Comparison of ENCODE assay signal across 9 cellular contexts in the genomic region with DNA sequence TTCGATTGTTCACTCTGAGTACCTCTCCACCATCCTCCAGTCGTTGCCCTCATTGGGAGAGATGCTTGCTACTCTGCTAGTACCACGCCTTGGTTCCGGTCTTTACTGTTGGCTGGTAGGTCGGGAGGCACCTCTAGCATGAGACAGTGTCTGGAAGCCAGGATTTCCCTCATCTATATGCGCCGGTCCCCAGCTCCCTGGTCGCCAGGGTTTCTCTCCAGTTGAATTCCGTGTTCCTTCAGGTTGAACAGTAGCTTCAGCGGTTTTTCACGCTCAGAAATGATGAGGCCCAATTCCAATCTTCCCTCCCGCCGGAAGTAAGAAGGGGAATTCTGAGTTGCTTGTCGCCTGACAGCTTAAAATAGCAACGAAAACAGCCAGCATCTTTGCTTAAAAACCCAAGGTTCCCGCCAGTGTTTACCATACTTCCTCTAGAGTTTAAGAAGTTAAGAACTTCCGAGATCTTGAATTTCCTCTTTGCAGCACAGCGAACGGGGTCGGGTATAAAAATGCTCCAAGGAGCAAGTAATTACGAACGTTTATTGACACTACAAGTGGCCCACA. TPM values are rescaled to one million over a fixed set of nuclear protein-coding genes. Genes with fewer than 3 reads are reported as not detected.
DNase-seq lines count a peak whose midpoint lies in the region; ATAC-seq, FAIRE-seq and TF ChIP-seq lines count a peak whose summit lies in the region.
"Had no signal": no experiment of that assay in that cellular context is flagged by ENCODE, and none has a peak within 500 bp of the region (broad histone marks: within the 10 kb centered on the region; RNA-seq: fewer than 3 reads in every experiment).

No MANE protein-coding gene starts in this region.

- H3K9me3 ChIP-seq in GM12878 (replicated peaks; ENCODE audit: control insufficient read depth, insufficient read depth, low read length) (no peaks in the 10 kb centered on the region), mucosa of rectum (ENCODE audit: control insufficient read depth in 2 of 2, low read length in 2 of 2) (no peaks in the 10 kb centered on the region)

- CTCF ChIA-PET in GM12878 (lab: Yijun Ruan, JAX): interaction anchor here (1.3 to 13.2 kb wide), 7 partner anchors 10 to 128 kb away, joined by 3 to 232 read pairs (median 18); no protein-coding TSS in a partner anchor

- SMC1A ChIA-PET in GM12878 (lab: Charles Lee; ENCODE audit: uncharacterized antibody, unreplicated experiment): interaction anchor here (0.7 to 17.5 kb wide), 14 partner anchors 12 to 230 kb away, joined by 3 to 389 read pairs (median 16); no protein-coding TSS in a partner anchor

- POLR2A ChIA-PET in GM12878 (lab: Charles Lee): interaction anchor here (0.7 to 6.1 kb wide), 11 partner anchors 10 to 124 kb away, joined by 3 to 96 read pairs (median 24); no protein-coding TSS in a partner anchor

- H3K27me3 ChIP-seq in GM12878 (replicated peaks in 1 of 2; ENCODE audit: control insufficient read depth in 2 of 2, insufficient read depth in 2 of 2, low read length in 1 of 2) (no peaks in the 10 kb centered on the region), mucosa of rectum (ENCODE audit: control insufficient read depth in 2 of 2, insufficient read depth in 2 of 2, low read length in 2 of 2) (peaks cover 7 to 10% of the 10 kb centered on the region in 2 donors)

- FAIRE-seq in GM12878 (lab: Jason Lieb, UNC): no peak

- H3K27ac ChIP-seq in GM12878 (ENCODE audit: control insufficient read depth, insufficient read depth) (peak overlapping the region; percentile 98), mucosa of rectum (ENCODE audit: low read depth in 2 of 2, low read length in 2 of 2) (peak overlapping the region; percentile 34 to 86), urinary bladder (ENCODE audit: low read depth) (no peak overlapping the region)
- H3K27ac ChIP-seq: SK-N-MC had no signal

- ATAC-seq in GM18867 (IDR thresholded peaks at IDR 0.05; ENCODE audit: unreplicated experiment) (peak; percentile 31), HG02938 (IDR thresholded peaks at IDR 0.05; ENCODE audit: unreplicated experiment) (peak; percentile 20), GM12878 (peak; percentile 45)

- H4K20me1 ChIP-seq in GM12878 (ENCODE audit: control insufficient read depth, insufficient read depth): no peaks in the 10 kb centered on the region

- H3K9ac ChIP-seq in GM12878 (ENCODE audit: control insufficient read depth, insufficient read depth, low read length) (peak overlapping the region; percentile 84), mucosa of rectum (ENCODE audit: low read depth in 1 of 2, low read length in 2 of 2) (peak overlapping the region; percentile 5 to 33)

- TF ChIP-seq RAD21 in GM12878 (IDR thresholded peaks at IDR 0.05; ENCODE audit: insufficient read depth, low read depth, low read length): no peak

- no peaks in the 10 kb centered on the region for H3K4me1 ChIP-seq in GM12878 (ENCODE audit: control insufficient read depth, insufficient read depth, low read length)
- peaks cover 0 to 3% of the 10 kb centered on the region in 2 donors for H3K4me1 ChIP-seq in mucosa of rectum (ENCODE audit: control insufficient read depth in 2 of 2, insufficient read depth in 2 of 2, low read length in 2 of 2)
- no peaks in the 10 kb centered on the region for H3K4me1 ChIP-seq in urinary bladder (ENCODE audit: insufficient read depth)

- RAD21 ChIA-PET in GM12878 (lab: Charles Lee; ENCODE audit: unreplicated experiment): interaction anchor here (0.8 to 14.2 kb wide), 7 partner anchors 13 to 129 kb away, joined by 3 to 345 read pairs (median 104); no protein-coding TSS in a partner anchor

- H3K4me3 ChIP-seq in GM12878: peak overlapping the region; percentile 98
- peak overlapping the region; percentile 59 to 90 for H3K4me3 ChIP-seq in mucosa of rectum (ENCODE audit: low read length in 2 of 2)
- H3K4me3 ChIP-seq in urinary bladder (ENCODE audit: low read depth, low read length): peak overlapping the region; percentile 52

- peak overlapping the region; percentile 73 for H2AFZ ChIP-seq in GM12878 (ENCODE audit: control insufficient read depth, low read depth, low read length)

- peak overlapping the region; percentile 67 for H3K4me2 ChIP-seq in GM12878 (ENCODE audit: control insufficient read depth, insufficient read depth)

- no TSS peak for BruUV-seq in GM12878 (replicated peaks; lab: Mats Ljungman, UMichigan)

- no peak for TF ChIP-seq CTCF in GM12878 (IDR thresholded peaks at IDR 0.05 in 2 of 3, conservative IDR thresholded peaks at IDR 0.05 in 1 of 3; ENCODE audit: control insufficient read depth in 2 of 3, extremely low read depth in 1 of 3, insufficient read depth in 1 of 3, low read depth in 3 of 3, low read length in 3 of 3)

- peaks cover 82% of the 10 kb centered on the region for H3K79me2 ChIP-seq in GM12878 (ENCODE audit: control insufficient read depth, insufficient read depth, low read length)

- no peak for TF ChIP-seq EP300 in GM12878 (IDR thresholded peaks at IDR 0.05; ENCODE audit: borderline replicate concordance in 1 of 2, control insufficient read depth in 1 of 2, low read depth in 2 of 2, low read length in 2 of 2)

- intact Hi-C loops in GM12878 (cut with micrococcal nuclease; ENCODE audit: unreplicated experiment): loop anchor here (5.0 kb wide), 4 partner anchors 172 to 1977 kb away; a partner anchor contains a TSS

- DNase-seq in SIG-M5 treated with dmso at 0.1 percent for 504 hours (lab: John Stamatoyannopoulos, UW; ENCODE audit: unreplicated experiment) (peak; percentile 83), GM12878 (ENCODE audit: low read depth, low spot score) (no peak), NCI-H1105 treated with DMSO at 0.1 percent for 48 hours (lab: John Stamatoyannopoulos, UW) (no peak), glomerular visceral epithelial cell (ENCODE audit: extremely low spot score) (no peak)

- in situ Hi-C loops in GM12878 (cut with MboI): loop anchor here (5.0 kb wide), 1 partner anchor 122 kb away; no protein-coding TSS in a partner anchor

- peak; percentile 70 for TF ChIP-seq POLR2A in GM12878 (IDR thresholded peaks at IDR 0.05; ENCODE audit: low read depth, low read length)

- H3K36me3 ChIP-seq in GM12878 (ENCODE audit: control insufficient read depth in 2 of 2, insufficient read depth in 2 of 2, low read length in 1 of 2) (peaks cover 0 to 4% of the 10 kb centered on the region in 2 experiments; a peak in 1 of 4 replicates), mucosa of rectum (ENCODE audit: control insufficient read depth in 2 of 2, insufficient read depth in 2 of 2, low read length in 2 of 2) (no peaks in the 10 kb centered on the region), urinary bladder (ENCODE audit: insufficient read depth) (no peaks in the 10 kb centered on the region)

- under 1% methylated on average over 22 of the region's 22 CpGs for WGBS in GM12878 (ENCODE audit: insufficient coverage, insufficient replicate concordance, low lambda C conversion rate, missing lambda C conversion rate)
- WGBS in urinary bladder: 25% methylated on average over 22 of the region's 22 CpGs

RNA-seq across cellular contexts. Expression of a gene that starts 1.3 kb away (rescaled TPM):
- 158 and 176 TPM in 2 replicates for total RNA-seq in GM12878 (2013; cell fraction: nucleolus; rRNA removed)
- 16.0 and 20.1 TPM in 2 replicates for total RNA-seq in GM12878 (2014; rRNA removed)
- 22.2 and 24.3 TPM in 2 replicates for total RNA-seq in GM12878 (2014; rRNA removed; fragmentation: Illumina TruSeq; extraction: Trizol)
- 29.4 and 30.3 TPM in 2 replicates for total RNA-seq in GM12878 (2021)
- 6.6 TPM for polyA plus RNA-seq in GM12878 (2011; ENCODE audit: low read depth)
- 30.9 and 47.1 TPM in 2 replicates for polyA plus RNA-seq in GM12878 (2011; rRNA removed)
- polyA plus RNA-seq in GM12878 (2011; cell fraction: cytosol; rRNA removed): 11.6 and 12.3 TPM in 2 replicates
- polyA plus RNA-seq in GM12878 (2011; cell fraction: nucleus; rRNA removed): 12.6 and 15.7 TPM in 2 replicates
- polyA plus RNA-seq in GM12878 (2012): 11.4 and 12.2 TPM in 2 replicates
- 11.8 and 15.0 TPM in 2 replicates for polyA plus RNA-seq in GM12878 (2014; fragmentation: Illumina TruSeq; extraction: Trizol)
- polyA plus RNA-seq in GM12878 (2014; fragmentation: Nextera tagmentation; extraction: Ambion mirVana): 1 to 10 TPM; 4.4 to 7.3 TPM
- polyA plus RNA-seq in GM12878 (2014; rRNA removed): 11.5 and 18.8 TPM in 2 replicates
- 10 to 100 TPM; 20.3 to 23.2 TPM for polyA plus RNA-seq in GM12878 (2016; fragmentation: Nextera tagmentation; extraction: Ambion mirVana)
- polyA minus RNA-seq in GM12878 (2011; rRNA and poly(A)+ RNA removed): 50.8 and 52.2 TPM in 2 replicates
- 14.7 and 18.0 TPM in 2 replicates for polyA minus RNA-seq in GM12878 (2011; cell fraction: cytosol; rRNA and poly(A)+ RNA removed)
- polyA minus RNA-seq in GM12878 (2011; cell fraction: nucleus; rRNA and poly(A)+ RNA removed): 101 and 123 TPM in 2 replicates
- total RNA-seq in urinary bladder: 18.3 TPM
- 1.7 TPM for polyA plus RNA-seq in urinary bladder
